10 cellular contexts compared by ENCODE assay signal in the genomic region with DNA sequence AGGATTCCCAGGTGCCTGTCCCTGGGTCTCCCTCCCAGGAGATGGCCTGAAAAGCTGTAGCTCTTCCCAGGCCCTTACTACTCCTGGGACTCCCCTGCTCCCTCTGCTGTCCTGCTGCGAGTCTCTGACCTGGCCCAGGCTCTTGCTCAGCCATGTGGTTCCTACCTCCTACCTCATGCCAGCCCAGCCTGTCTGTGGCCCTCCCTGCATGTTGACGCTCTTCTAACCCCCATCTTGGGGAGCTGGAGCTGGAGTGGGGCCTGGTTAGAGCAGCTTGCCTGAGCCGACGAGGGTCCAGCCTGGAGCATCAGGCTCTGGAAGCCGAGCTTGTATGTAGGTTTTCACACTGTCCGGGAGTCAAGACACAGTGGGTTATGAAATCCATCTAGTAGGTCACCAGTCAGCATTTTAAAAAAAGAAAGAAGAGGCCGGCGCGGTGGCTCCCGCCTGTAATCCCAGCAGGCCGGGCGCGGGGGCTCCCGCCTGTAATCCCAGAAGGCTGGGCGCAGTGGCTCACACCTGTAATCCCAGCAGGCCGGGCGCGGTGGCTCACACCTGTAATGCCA.
DNase-seq lines count a peak whose midpoint lies in the region; ATAC-seq and TF ChIP-seq lines count a peak whose summit lies in the region.
"Had no signal": no experiment of that assay in that cellular context is flagged by ENCODE, and none has a peak within 500 bp of the region (broad histone marks: within the 10 kb centered on the region; RNA-seq: fewer than 3 reads in every experiment).

No MANE protein-coding gene starts in this region.

- H3K4me1 ChIP-seq in heart left ventricle (peaks cover 37 to 100% (median 94%) of the 10 kb centered on the region in 12 donors), sigmoid colon (peaks cover 0 to 100% (median 97%) of the 10 kb centered on the region in 4 donors)

- ATAC-seq in heart left ventricle, result peak in 3 of 4 donors; percentile 28 to 40 (median 30)
- ATAC-seq in GM21723 (IDR thresholded peaks at IDR 0.05; ENCODE audit: unreplicated experiment), result no peak
- no peak for ATAC-seq in activated CD8-positive, alpha-beta T cell treated with anti-CD3 and anti-CD28 coated beads for 36 hours
- ATAC-seq in GM21515 (IDR thresholded peaks at IDR 0.05; ENCODE audit: unreplicated experiment), result no peak

- no peaks in the 10 kb centered on the region for H3K27me3 Mint-ChIP-seq in activated CD8-positive, alpha-beta T cell treated with anti-CD3 and anti-CD28 coated beads for 36 hours

- peak overlapping the region; percentile 6 to 75 (median 30) for H3K27ac ChIP-seq in heart left ventricle
- peak overlapping the region; percentile 49 to 99 (median 72) for H3K27ac ChIP-seq in sigmoid colon

- H3K9me3 Mint-ChIP-seq in activated CD8-positive, alpha-beta T cell treated with anti-CD3 and anti-CD28 coated beads for 36 hours, result no peaks in the 10 kb centered on the region

- DNase-seq in GM12864 (ENCODE audit: low read depth) (no peak), UCSD-AML1 (lab: John Stamatoyannopoulos, UW; ENCODE audit: unreplicated experiment) (peak; percentile 26), heart left ventricle (no peak), sigmoid colon (peak; percentile 68)
- DNase-seq in activated CD8-positive, alpha-beta T cell treated with anti-CD3 and anti-CD28 coated beads for 36 hours, result no peak
- DNase-seq in activated CD4-positive, alpha-beta T cell treated with anti-CD3 and anti-CD28 coated beads, Interleukin-2, amount 50 U/mL, for 4 hours, result no peak
- DNase-seq: GF-D8; stimulated activated CD4-positive, alpha-beta T cell treated with anti-CD3 and anti-CD28 coated beads, Interleukin-2, amount 100 ng/mL, for 24 hours had no signal

- WGBS in heart left ventricle, 4 donors, result 70 to 82% (median 79%) methylated on average over 17 to 18 of the region's 18 CpGs
- WGBS in sigmoid colon, 2 donors, result 91 to 92% methylated on average over 18 of the region's 18 CpGs

- CTCF ChIA-PET in activated CD8-positive, alpha-beta T cell treated with anti-CD3 and anti-CD28 coated beads for 36 hours (lab: Charles Lee), result interaction anchor here (0.8 kb wide), 1 partner anchor 392 kb away, joined by 5 read pairs; no protein-coding TSS in a partner anchor

- intact Hi-C loops in heart left ventricle (cut with DNase I) (no loop called here), sigmoid colon (cut with DNase I) (no loop called here)
- intact Hi-C loops in activated CD8-positive, alpha-beta T cell treated with anti-CD3 and anti-CD28 coated beads for 36 hours (cut with micrococcal nuclease), result no loop called here

- H3K4me3 Mint-ChIP-seq in activated CD8-positive, alpha-beta T cell treated with anti-CD3 and anti-CD28 coated beads for 36 hours, result no peak overlapping the region

- TF ChIP-seq POLR2A in heart left ventricle (IDR thresholded peaks at IDR 0.05) (no peak), sigmoid colon (IDR thresholded peaks at IDR 0.05) (no peak)

- TF ChIP-seq EP300 in sigmoid colon (IDR thresholded peaks at IDR 0.05), result no peak

- no peaks in the 10 kb centered on the region for H3K36me3 Mint-ChIP-seq in activated CD8-positive, alpha-beta T cell treated with anti-CD3 and anti-CD28 coated beads for 36 hours (ENCODE audit: low read depth)

- peaks cover 0 to 77% (median 17%) of the 10 kb centered on the region in 9 donors for H3K36me3 ChIP-seq in heart left ventricle
- peaks cover 0 to 34% (median 0%) of the 10 kb centered on the region in 4 donors for H3K36me3 ChIP-seq in sigmoid colon

- H3K4me1 Mint-ChIP-seq in activated CD8-positive, alpha-beta T cell treated with anti-CD3 and anti-CD28 coated beads for 36 hours (ENCODE audit: low read depth), result no peaks in the 10 kb centered on the region

- POLR2A ChIA-PET in activated CD8-positive, alpha-beta T cell treated with anti-CD3 and anti-CD28 coated beads for 36 hours (lab: Charles Lee), result no interaction called here

- no peak overlapping the region for H3K27ac Mint-ChIP-seq in activated CD8-positive, alpha-beta T cell treated with anti-CD3 and anti-CD28 coated beads for 36 hours

- H3K27me3 ChIP-seq in heart left ventricle (no peaks in the 10 kb centered on the region), sigmoid colon (no peaks in the 10 kb centered on the region)

- H3K4me3 ChIP-seq in GM12864 (ENCODE audit: low read depth, low read length) (no peak overlapping the region), heart left ventricle (no peak overlapping the region), sigmoid colon (no peak overlapping the region)

- H3K9me3 ChIP-seq in heart left ventricle (no peaks in the 10 kb centered on the region), sigmoid colon (no peaks in the 10 kb centered on the region)

- TF ChIP-seq CTCF in GM12864 (IDR thresholded peaks at IDR 0.05; ENCODE audit: low read depth, low read length, missing control alignments), result peak; percentile 9
- TF ChIP-seq CTCF in heart left ventricle (IDR thresholded peaks at IDR 0.05), result peak in 5 of 12 donors; percentile 12 to 37 (median 21)
- TF ChIP-seq CTCF in sigmoid colon (IDR thresholded peaks at IDR 0.05), result peak in 1 of 4 experiments; percentile 9
- TF ChIP-seq CTCF in activated CD8-positive, alpha-beta T cell treated with anti-CD3 and anti-CD28 coated beads for 36 hours (IDR thresholded peaks at IDR 0.05), result no peak

Comparison
In these comparisons a context has a peak if more than half of its experiments do, and no peak if none do; other contexts are left out.
1. DNase-seq: peak in UCSD-AML1 (single experiment) and sigmoid colon (single experiment); none in GM12864 (single experiment), heart left ventricle (0 of 5), activated CD8-positive, alpha-beta T cell treated with anti-CD3 and anti-CD28 coated beads for 36 hours (single experiment) and activated CD4-positive, alpha-beta T cell treated with anti-CD3 and anti-CD28 coated beads, Interleukin-2, amount 50 U/mL, for 4 hours (0 of 2).
2. ATAC-seq: peak in heart left ventricle (3 of 4); none in GM21723 (single experiment), activated CD8-positive, alpha-beta T cell treated with anti-CD3 and anti-CD28 coated beads for 36 hours (single experiment) and GM21515 (single experiment).